23 cellular contexts compared by ENCODE assay signal in genomic region chr7:136369225-136369624, GRCh38.
"Had no signal": no experiment of that assay in that cellular context is flagged by ENCODE, and none has a peak within 500 bp of the region (broad histone marks: within the 10 kb centered on the region; RNA-seq: fewer than 3 reads in every experiment).

No MANE protein-coding gene starts in this region.

- H3K27me3 ChIP-seq: dorsolateral prefrontal cortex, esophagus muscularis mucosa, foreskin keratinocyte, gastroesophageal sphincter, heart left ventricle, hepatocyte, left lung had no signal

- H3K4me3 ChIP-seq: coronary artery, dorsolateral prefrontal cortex, esophagus muscularis mucosa, gastroesophageal sphincter, heart left ventricle, hepatocyte, left lung, lower lobe of right lung had no signal

- FAIRE-seq: colon, endothelial cell of umbilical vein, frontal cortex, islet of Langerhans, keratinocyte had no signal

- H3K4me2 ChIP-seq: hepatocyte had no signal

- H3K4me1 ChIP-seq: esophagus muscularis mucosa, foreskin keratinocyte, gastroesophageal sphincter, heart left ventricle, left lung, lower lobe of right lung had no signal

- H3K79me2 ChIP-seq: hepatocyte had no signal

- H3K36me3 ChIP-seq: esophagus muscularis mucosa, gastroesophageal sphincter, heart left ventricle, left lung, lower lobe of right lung had no signal

- DNase-seq: dermis blood vessel endothelial cell; dorsolateral prefrontal cortex; effector CD4-positive, alpha-beta T cell; effector memory CD4-positive, alpha-beta T cell; foreskin keratinocyte; heart left ventricle; hypothalamus; left cardiac atrium; left lung; left ventricle myocardium superior; lower lobe of right lung; mesenchymal stem cell; midbrain; naive thymus-derived CD4-positive, alpha-beta T cell had no signal

- H2AFZ ChIP-seq: hepatocyte had no signal

- H3K4me3 Mint-ChIP-seq: naive thymus-derived CD4-positive, alpha-beta T cell had no signal

- H3K9me3 ChIP-seq: esophagus muscularis mucosa, gastroesophageal sphincter, left lung, lower lobe of right lung had no signal

- H3K27ac ChIP-seq: coronary artery, dorsolateral prefrontal cortex, esophagus muscularis mucosa, foreskin keratinocyte, gastroesophageal sphincter, heart left ventricle, hepatocyte, left lung, lower lobe of right lung had no signal

- H3K27me3 Mint-ChIP-seq: naive thymus-derived CD4-positive, alpha-beta T cell had no signal

- ATAC-seq: foreskin keratinocyte; gastroesophageal sphincter; heart left ventricle; left cardiac atrium; left lung; left ventricle myocardium superior; lower lobe of right lung; naive thymus-derived CD4-positive, alpha-beta T cell had no signal

- H3K27ac Mint-ChIP-seq: naive thymus-derived CD4-positive, alpha-beta T cell had no signal

- H3K36me3 Mint-ChIP-seq: naive thymus-derived CD4-positive, alpha-beta T cell had no signal
